ENCODE assay signal across 8 cellular contexts in the genomic region with DNA sequence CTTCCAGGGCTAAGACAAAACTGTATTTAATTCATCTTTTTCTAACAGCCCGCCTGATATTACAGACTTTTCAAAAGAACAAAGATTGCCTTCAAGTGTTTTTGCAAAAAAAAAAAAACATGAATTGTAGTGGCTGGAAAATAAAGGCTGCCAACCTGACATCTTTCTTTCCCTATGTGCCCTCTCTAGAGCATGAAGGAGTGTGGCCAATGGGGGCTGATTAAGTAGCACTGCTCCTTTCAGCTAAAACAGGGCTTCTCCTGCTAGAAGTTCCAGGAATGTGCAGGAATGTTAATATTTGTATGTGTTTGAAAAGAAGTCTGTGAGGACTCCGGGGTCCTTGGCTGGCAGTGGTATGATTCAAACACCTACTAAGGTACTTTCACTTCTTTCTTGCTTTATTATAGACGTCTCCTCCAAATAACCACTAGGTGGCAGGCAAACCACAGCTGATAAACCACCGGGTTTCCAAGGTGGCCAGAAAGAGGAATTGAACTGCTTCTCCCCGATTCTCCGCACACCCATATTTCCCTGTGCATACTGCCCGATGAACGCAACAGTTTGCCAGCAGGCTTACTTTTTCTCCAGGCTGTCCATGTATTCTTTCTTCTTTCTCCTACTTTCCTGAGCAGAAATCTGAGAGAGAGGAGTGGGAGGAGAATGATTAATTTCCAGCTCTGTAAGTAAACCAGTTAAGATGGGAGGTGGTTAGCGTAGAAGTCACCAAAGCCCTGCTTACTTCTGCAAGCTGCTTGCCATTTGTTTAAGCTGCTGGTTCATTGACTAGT. TPM values are rescaled to one million over a fixed set of nuclear protein-coding genes. Genes with fewer than 3 reads are reported as not detected.
DNase-seq lines count a peak whose midpoint lies in the region; ATAC-seq and TF ChIP-seq lines count a peak whose summit lies in the region.

No MANE protein-coding gene starts in this region.

- H3K4me3 ChIP-seq in ascending aorta: peak overlapping the region in 1 of 2 donors; percentile 29
- H3K4me3 ChIP-seq in smooth muscle cell: no peak overlapping the region

- intact Hi-C loops in ascending aorta (cut with DNase I): loop anchor here (1.0 to 2.0 kb wide), 2 partner anchors 25 to 106 kb away; no protein-coding TSS in a partner anchor

- peak; percentile 75 for ATAC-seq in HG02852 (IDR thresholded peaks at IDR 0.05; ENCODE audit: unreplicated experiment)

- peaks cover under 1% of the 10 kb centered on the region for H4K20me1 ChIP-seq in smooth muscle cell (ENCODE audit: low read depth)

- no peaks in the 10 kb centered on the region for H3K79me2 ChIP-seq in smooth muscle cell (ENCODE audit: low read depth)

- no peaks in the 10 kb centered on the region for H3K9me3 ChIP-seq in ascending aorta
- no peaks in the 10 kb centered on the region for H3K9me3 ChIP-seq in smooth muscle cell (replicated peaks; ENCODE audit: low read depth)

- no peak overlapping the region for H2AFZ ChIP-seq in smooth muscle cell (ENCODE audit: low read depth)

- H3K27ac ChIP-seq in ascending aorta: peak overlapping the region; percentile 12 to 50
- H3K27ac ChIP-seq in smooth muscle cell (ENCODE audit: low read depth): peak overlapping the region; percentile 13

- H3K27me3 ChIP-seq in ascending aorta (no peaks in the 10 kb centered on the region), smooth muscle cell (ENCODE audit: low read depth) (no peaks in the 10 kb centered on the region)

- TF ChIP-seq CTCF in ascending aorta (IDR thresholded peaks at IDR 0.05): peak; percentile 77 to 81 (median 79)
- peak; percentile 84 for TF ChIP-seq CTCF in smooth muscle cell (IDR thresholded peaks at IDR 0.05; ENCODE audit: borderline replicate concordance, insufficient read depth, poor library complexity, severe bottlenecking)

- WGBS in smooth muscle cell (ENCODE audit: low lambda C conversion rate): 54% methylated on average over 9 of the region's 9 CpGs

- peak; percentile 53 for DNase-seq in activated gamma-delta T cell treated with Interleukin-2 at 50 U/mL for 16 hours
- no peak for DNase-seq in activated gamma-delta T cell (lab: John Stamatoyannopoulos, UW)
- DNase-seq in NCI-H146 (lab: John Stamatoyannopoulos, UW): peak; percentile 59
- DNase-seq in SW480 (ENCODE audit: low spot score): peak; percentile 71
- DNase-seq in ascending aorta (ENCODE audit: low spot score in 2 of 2): peak in 1 of 2 donors; percentile 81
- DNase-seq in hypothalamus (lab: John Stamatoyannopoulos, UW): peak in 43 of 51 donors; percentile 8 to 86 (median 41)
- DNase-seq in smooth muscle cell (lab: John Stamatoyannopoulos, UW; ENCODE audit: unreplicated experiment): no peak

- H3K4me2 ChIP-seq in smooth muscle cell: peak overlapping the region; percentile 6

- H3F3A ChIP-seq in smooth muscle cell (ENCODE audit: low read depth): peaks cover 12% of the 10 kb centered on the region

- H3K36me3 ChIP-seq in ascending aorta (peaks cover 62 to 89% of the 10 kb centered on the region in 2 donors), smooth muscle cell (ENCODE audit: low read depth) (peaks cover 23% of the 10 kb centered on the region)

- H3K4me1 ChIP-seq in ascending aorta (peaks cover 2 to 29% of the 10 kb centered on the region in 2 donors), smooth muscle cell (ENCODE audit: low read depth) (no peaks in the 10 kb centered on the region)

- no peak overlapping the region for H3K9ac ChIP-seq in smooth muscle cell (ENCODE audit: low read depth)

RNA-seq across cellular contexts. Expression of a gene that starts 56.8 kb away (rescaled TPM):
- 13.4 TPM for total RNA-seq in ascending aorta
- total RNA-seq in smooth muscle cell: 3.5 and 6.2 TPM in 2 replicates
- polyA plus RNA-seq in smooth muscle cell: 1.6 and 2.5 TPM in 2 replicates

Comparison
In these comparisons a context has a peak if more than half of its experiments do, and no peak if none do; other contexts are left out.
1. DNase-seq: peak in activated gamma-delta T cell treated with Interleukin-2 at 50 U/mL for 16 hours (single experiment), NCI-H146 (single experiment), SW480 (single experiment) and hypothalamus (43 of 51); none in activated gamma-delta T cell (single experiment) and smooth muscle cell (single experiment).